1 cellular context compared by ENCODE assay signal in genomic region chr15:73127302-73127936, GRCh38.
TF ChIP-seq lines count a peak whose summit lies in the region.

No MANE protein-coding gene starts in this region.

TF ChIP-seq in WTC11, 78 proteins besides CTCF, POLR2A, EP300 and RAD21 (continued from another document):
- TF ChIP-seq ATF6 (CRISPR knock-in tag; IDR thresholded peaks at IDR 0.05), result no peak
- TF ChIP-seq KAT7 (CRISPR knock-in tag; IDR thresholded peaks at IDR 0.05; ENCODE audit: borderline replicate concordance), result no peak
- no peak for TF ChIP-seq NFYB (CRISPR knock-in tag; conservative IDR thresholded peaks at IDR 0.05; ENCODE audit: low read depth)
- no peak for TF ChIP-seq ZNF281 (CRISPR knock-in tag; IDR thresholded peaks at IDR 0.05)
- no peak for TF ChIP-seq ZNF425 (CRISPR knock-in tag; conservative IDR thresholded peaks at IDR 0.05)
- no peak for TF ChIP-seq OVOL2 (CRISPR knock-in tag; IDR thresholded peaks at IDR 0.05; ENCODE audit: borderline replicate concordance)
- TF ChIP-seq E2F5 (CRISPR knock-in tag; IDR thresholded peaks at IDR 0.05), result no peak
- no peak for TF ChIP-seq HMGXB4 (CRISPR knock-in tag; IDR thresholded peaks at IDR 0.05)
- no peak for TF ChIP-seq ESRRA (CRISPR knock-in tag; IDR thresholded peaks at IDR 0.05; ENCODE audit: borderline replicate concordance)
- no peak for TF ChIP-seq ZNF232 (CRISPR knock-in tag; IDR thresholded peaks at IDR 0.05)
- no peak for TF ChIP-seq AR (CRISPR knock-in tag; IDR thresholded peaks at IDR 0.05)
